ENCODE assay signal across 19 cellular contexts in the genomic region with DNA sequence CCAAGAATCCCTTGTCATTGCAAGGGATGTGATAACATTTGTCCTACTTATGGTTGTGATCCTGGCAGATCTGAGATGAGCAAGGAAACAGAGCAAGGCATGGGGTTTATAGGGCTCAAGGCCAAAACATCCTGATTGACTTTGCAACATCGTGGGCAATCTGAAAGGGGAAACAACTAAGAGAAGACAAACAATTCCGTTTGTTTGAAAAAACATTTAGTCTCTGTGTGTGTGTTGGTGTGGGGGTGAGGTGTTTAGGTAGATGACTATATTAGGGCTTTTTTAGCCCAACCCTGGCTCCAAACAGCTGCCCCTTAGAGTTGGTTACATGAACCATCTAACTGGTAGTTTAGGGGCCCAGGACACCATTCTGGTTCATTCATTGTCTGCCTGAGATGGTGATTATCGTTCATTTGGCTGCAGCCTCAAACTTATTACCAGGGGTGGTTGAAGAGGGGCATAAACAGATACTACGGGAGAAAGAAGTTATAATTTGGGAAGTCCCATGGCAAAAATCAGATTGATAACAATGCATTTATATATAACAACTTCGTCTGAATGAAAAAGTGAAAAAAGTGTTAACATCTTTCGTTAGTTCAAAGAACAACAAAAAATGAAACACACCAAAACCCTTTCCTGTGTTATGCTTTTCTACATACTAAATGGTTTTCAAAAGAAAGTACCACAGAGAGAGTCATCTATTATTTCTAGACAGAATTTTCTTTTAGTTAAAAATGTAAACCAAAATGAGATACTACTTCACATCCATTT. TPM values are rescaled to one million over a fixed set of nuclear protein-coding genes. Genes with fewer than 3 reads are reported as not detected.
A peak's percentile ranks its signal among the peaks of the same experiment; 100 is the strongest.
DNase-seq lines count a peak whose midpoint lies in the region; ATAC-seq and FAIRE-seq lines count a peak whose summit lies in the region.
"Had no signal": no experiment of that assay in that cellular context is flagged by ENCODE, and none has a peak within 500 bp of the region (broad histone marks: within the 10 kb centered on the region; RNA-seq: fewer than 3 reads in every experiment).

No MANE protein-coding gene starts in this region.

- 67 to 70% (median 67%) methylated on average over 6 of the region's 6 CpGs for WGBS in small intestine, 3 donors

- peaks cover 3% of the 10 kb centered on the region for H3K36me3 Mint-ChIP-seq in activated CD4-positive, alpha-beta T cell treated with anti-CD3 and anti-CD28 coated beads for 36 hours (ENCODE audit: low read depth)
- H3K36me3 Mint-ChIP-seq in activated naive CD8-positive, alpha-beta T cell treated with anti-CD3 and anti-CD28 coated beads, Interleukin-2, amount 50 U/mL, for 24 hours (ENCODE audit: low read depth): no peaks in the 10 kb centered on the region
- H3K36me3 Mint-ChIP-seq: mesothelial cell of epicardium, type B pancreatic cell had no signal

- H3K4me3 Mint-ChIP-seq in activated CD4-positive, alpha-beta T cell treated with anti-CD3 and anti-CD28 coated beads for 36 hours: peak overlapping the region; percentile 62
- peak overlapping the region; percentile 78 for H3K4me3 Mint-ChIP-seq in activated naive CD8-positive, alpha-beta T cell treated with anti-CD3 and anti-CD28 coated beads, Interleukin-2, amount 50 U/mL, for 24 hours
- H3K4me3 Mint-ChIP-seq: endodermal cell, HFFc6, mesothelial cell of epicardium, type B pancreatic cell had no signal

- no peaks in the 10 kb centered on the region for H3K27me3 Mint-ChIP-seq in activated CD4-positive, alpha-beta T cell treated with anti-CD3 and anti-CD28 coated beads for 36 hours
- H3K27me3 Mint-ChIP-seq in activated naive CD8-positive, alpha-beta T cell treated with anti-CD3 and anti-CD28 coated beads, Interleukin-2, amount 50 U/mL, for 24 hours: no peaks in the 10 kb centered on the region
- H3K27me3 Mint-ChIP-seq: type B pancreatic cell had no signal

- peaks cover 84% of the 10 kb centered on the region for H3K4me1 Mint-ChIP-seq in activated CD4-positive, alpha-beta T cell treated with anti-CD3 and anti-CD28 coated beads for 36 hours
- peaks cover 96% of the 10 kb centered on the region for H3K4me1 Mint-ChIP-seq in activated naive CD8-positive, alpha-beta T cell treated with anti-CD3 and anti-CD28 coated beads, Interleukin-2, amount 50 U/mL, for 24 hours

- CTCF ChIA-PET in activated CD4-positive, alpha-beta T cell treated with anti-CD3 and anti-CD28 coated beads for 36 hours (lab: Charles Lee): interaction anchor here (1.1 to 4.5 kb wide), 4 partner anchors 31 to 76 kb away, joined by 3 to 22 read pairs (median 4); no protein-coding TSS in a partner anchor

- H3K27me3 ChIP-seq in small intestine (ENCODE audit: control insufficient read depth in 2 of 2, insufficient read depth in 2 of 2, low read length in 2 of 2): no peaks in the 10 kb centered on the region
- H3K27me3 ChIP-seq: BLaER1 treated with 17β-estradiol and CSF1 and Interleukin-3, amounts not matched to agents 10 nM and 100 nM; hepatocyte had no signal

- H3K27ac Mint-ChIP-seq in activated CD4-positive, alpha-beta T cell treated with anti-CD3 and anti-CD28 coated beads for 36 hours: peak overlapping the region; percentile 98
- H3K27ac Mint-ChIP-seq in activated naive CD8-positive, alpha-beta T cell treated with anti-CD3 and anti-CD28 coated beads, Interleukin-2, amount 50 U/mL, for 24 hours: peak overlapping the region; percentile 95
- H3K27ac Mint-ChIP-seq: endodermal cell, HFFc6, mesothelial cell of epicardium, type B pancreatic cell had no signal

- H3K4me3 ChIP-seq in small intestine (ENCODE audit: low read depth in 1 of 2, low read length in 2 of 2): no peak overlapping the region
- H3K4me3 ChIP-seq: BLaER1 treated with 17β-estradiol and CSF1 and Interleukin-3, amounts not matched to agents 10 nM and 100 nM; hepatocyte had no signal

- ATAC-seq in activated CD4-positive, alpha-beta T cell treated with anti-CD3 and anti-CD28 coated beads for 36 hours: peak; percentile 9
- no peak for ATAC-seq in activated naive CD8-positive, alpha-beta T cell treated with anti-CD3 and anti-CD28 coated beads, Interleukin-2, amount 50 U/mL, for 24 hours

- intact Hi-C loops in activated CD4-positive, alpha-beta T cell treated with anti-CD3 and anti-CD28 coated beads for 36 hours (cut with DNase I, micrococcal nuclease): loop anchor here (2.0 to 5.0 kb wide), 2 partner anchors 49 to 141 kb away; partner anchors contain the start of gene RICTOR (in 1 of the 2)

- peak overlapping the region; percentile 59 to 74 for H3K27ac ChIP-seq in small intestine (ENCODE audit: low read depth in 1 of 2, low read length in 1 of 2)
- H3K27ac ChIP-seq: hepatocyte had no signal

- FAIRE-seq in small intestine (lab: Jason Lieb, UNC): no peak

- H3K9me3 ChIP-seq in small intestine (ENCODE audit: control insufficient read depth, low read depth): no peaks in the 10 kb centered on the region

- no peaks in the 10 kb centered on the region for H3K4me1 ChIP-seq in small intestine (ENCODE audit: control insufficient read depth in 2 of 2, insufficient read depth in 1 of 2, low read depth in 1 of 2, low read length in 1 of 2)

- no peaks in the 10 kb centered on the region for H3K36me3 ChIP-seq in small intestine (ENCODE audit: control insufficient read depth in 2 of 2, insufficient read depth in 2 of 2, low read length in 2 of 2)

- POLR2A ChIA-PET in activated CD4-positive, alpha-beta T cell treated with anti-CD3 and anti-CD28 coated beads for 36 hours (lab: Charles Lee): interaction anchor here (0.9 to 1.6 kb wide), 2 partner anchors 11 to 31 kb away, joined by 3 read pairs; no protein-coding TSS in a partner anchor

- peak; percentile 49 for DNase-seq in activated CD4-positive, alpha-beta T cell treated with anti-CD3 and anti-CD28 coated beads for 36 hours
- DNase-seq in activated CD4-positive, alpha-beta T cell treated with anti-CD3 and anti-CD28 coated beads for 1 hour: no peak
- DNase-seq in MV-4-11 (lab: John Stamatoyannopoulos, UW) (peak; percentile 34), small intestine (no peak), A172 (ENCODE audit: low spot score) (no peak), kidney tubule cell (ENCODE audit: low spot score) (no peak), iPS-NIHi7 (ENCODE audit: extremely low spot score) (no peak)
- DNase-seq in activated naive CD8-positive, alpha-beta T cell treated with anti-CD3 and anti-CD28 coated beads, Interleukin-2, amount 50 U/mL, for 24 hours: no peak
- DNase-seq: 8988T; endodermal cell; HFFc6; NCI-H2029 treated with DMSO at 0.1 percent for 48 hours; NCI-H526; OCI-M1; stimulated activated CD4-positive, alpha-beta T cell treated with anti-CD3 and anti-CD28 coated beads, Interleukin-4, amount 100 ng/mL, for 24 hours had no signal

- H3K9me3 Mint-ChIP-seq in activated CD4-positive, alpha-beta T cell treated with anti-CD3 and anti-CD28 coated beads for 36 hours (ENCODE audit: low read depth): no peaks in the 10 kb centered on the region
- no peaks in the 10 kb centered on the region for H3K9me3 Mint-ChIP-seq in activated naive CD8-positive, alpha-beta T cell treated with anti-CD3 and anti-CD28 coated beads, Interleukin-2, amount 50 U/mL, for 24 hours
- H3K9me3 Mint-ChIP-seq: HFFc6, type B pancreatic cell had no signal

RNA-seq across cellular contexts. Expression of gene FYB1, which starts 5.7 kb away (rescaled TPM):
- total RNA-seq in activated CD4-positive, alpha-beta T cell treated with anti-CD3 and anti-CD28 coated beads for 36 hours: 100 to 1,000 TPM; 109 to 171 TPM
- 10 to 100 TPM in 1 of 3 donors, 1 to 10 TPM in 2; 3.5 to 12.4 (median 3.6) TPM for polyA plus RNA-seq in small intestine
- 0.05 and 0.12 TPM in 2 replicates for total RNA-seq in A172 (2014; rRNA removed; shearing (Covaris generic))
- total RNA-seq: endodermal cell had no signal

Comparison
In these comparisons a context has a peak if more than half of its experiments do, and no peak if none do; other contexts are left out.
1. DNase-seq: peak in activated CD4-positive, alpha-beta T cell treated with anti-CD3 and anti-CD28 coated beads for 36 hours (single experiment) and MV-4-11 (single experiment); none in activated CD4-positive, alpha-beta T cell treated with anti-CD3 and anti-CD28 coated beads for 1 hour (single experiment), activated naive CD8-positive, alpha-beta T cell treated with anti-CD3 and anti-CD28 coated beads, Interleukin-2, amount 50 U/mL, for 24 hours (single experiment), small intestine (single experiment), A172 (single experiment), kidney tubule cell (single experiment) and iPS-NIHi7 (single experiment).
2. RNA of gene FYB1, which starts 5.7 kb away (total RNA-seq): 109 to 171 TPM in activated CD4-positive, alpha-beta T cell treated with anti-CD3 and anti-CD28 coated beads for 36 hours; 0.05 to 0.12 TPM in A172; every median in the first group is over 10 times any median in the second.